In the genomic region with DNA sequence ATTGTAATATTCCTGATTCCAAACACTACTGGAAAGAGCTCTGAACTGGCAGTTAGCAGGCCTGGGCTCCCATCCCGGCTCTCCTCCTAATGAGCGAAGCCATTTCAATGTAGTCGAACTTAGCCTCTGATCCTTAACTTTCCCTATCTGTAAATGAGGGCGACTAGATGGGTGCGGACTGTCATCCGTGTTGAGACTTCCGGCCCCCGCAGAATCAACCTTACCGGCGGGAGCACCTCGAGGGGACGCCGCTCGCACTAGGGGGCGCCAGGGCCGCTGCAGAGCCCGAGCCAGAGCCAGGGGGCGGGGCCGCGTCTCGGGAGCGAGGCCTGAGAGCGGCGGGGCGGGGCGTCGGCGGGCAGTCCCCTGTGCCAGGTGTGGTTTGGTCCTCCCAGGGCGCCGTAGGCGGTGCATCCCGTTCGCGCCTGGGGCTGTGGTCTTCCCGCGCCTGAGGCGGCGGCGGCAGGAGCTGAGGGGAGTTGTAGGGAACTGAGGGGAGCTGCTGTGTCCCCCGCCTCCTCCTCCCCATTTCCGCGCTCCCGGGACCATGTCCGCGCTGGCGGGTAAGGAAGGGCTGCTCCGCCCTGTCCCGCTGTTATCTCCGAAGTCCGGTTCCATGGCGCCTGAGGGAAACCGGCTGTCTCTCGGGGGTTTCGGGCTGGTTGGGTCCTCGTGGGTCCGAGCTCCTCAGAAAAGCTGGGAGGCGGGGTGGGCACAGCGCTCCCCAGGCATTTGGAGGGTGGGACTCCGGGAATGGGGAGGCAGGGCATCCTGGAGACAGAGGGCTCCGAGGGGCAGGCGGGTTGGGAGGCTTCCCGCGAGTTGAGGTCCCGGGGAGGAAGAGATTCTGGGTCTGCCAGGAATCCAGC, we compare ENCODE assay signal across 8 cellular contexts. TPM values are rescaled to one million over a fixed set of nuclear protein-coding genes. Genes with fewer than 3 reads are reported as not detected.
DNase-seq lines count a peak whose midpoint lies in the region; ATAC-seq, FAIRE-seq and TF ChIP-seq lines count a peak whose summit lies in the region.

A gene (plus strand): TSS at position 437 of the 869 bp plus-strand sequence. CDS start 111 bp downstream, at position 548.

- no peaks in the 10 kb centered on the region for H3K9me3 ChIP-seq in right atrium auricular region

- peak; percentile 86 to 96 for TF ChIP-seq CTCF in right atrium auricular region (IDR thresholded peaks at IDR 0.05)

- FAIRE-seq in urothelium cell line (lab: Jason Lieb, UNC) = peak; percentile 76

- H3K4me3 ChIP-seq in right atrium auricular region = peak within 1 kb of the TSS; percentile 74 to 85

- DNase-seq in NCI-H187 treated with DMSO at 0.1 percent for 48 hours (lab: John Stamatoyannopoulos, UW) (peak; percentile 48), T-helper 2 cell (peak; percentile 92 to 99 (median 96)), right atrium auricular region (ENCODE audit: low spot score) (peak; percentile 92), pulmonary artery endothelial cell (ENCODE audit: low read depth, low spot score) (peak; percentile 63), urothelium cell line (ENCODE audit: low spot score) (peak; percentile 99)

- peaks cover 0 to 44% of the 10 kb centered on the region in 2 donors for H3K4me1 ChIP-seq in right atrium auricular region

- H3K27ac ChIP-seq in angular gyrus (ENCODE audit: low read depth, low read length) (peak within 1 kb of the TSS; percentile 47), right atrium auricular region (peak within 1 kb of the TSS; percentile 77)

- no peaks in the 10 kb centered on the region for H3K36me3 ChIP-seq in right atrium auricular region

- ATAC-seq in GM18502 (IDR thresholded peaks at IDR 0.05; ENCODE audit: poor library complexity, unreplicated experiment) (peak; percentile 90), HG02943 (IDR thresholded peaks at IDR 0.05; ENCODE audit: low read depth, unreplicated experiment) (peak; percentile 90)

- no peaks in the 10 kb centered on the region for H3K27me3 ChIP-seq in right atrium auricular region

RNA-seq across cellular contexts. Expression of the gene that starts here (rescaled TPM):
- total RNA-seq in right atrium auricular region (1 to 10 TPM; 7.5 to 9.8 TPM), pulmonary artery endothelial cell (72.7 and 83.3 TPM in 2 replicates)

Comparison
In these comparisons a context has a peak if more than half of its experiments do, and no peak if none do; other contexts are left out.
1. Peak in every context shown above with its lines: DNase-seq, ATAC-seq, H3K4me3 ChIP-seq and H3K27ac ChIP-seq.
2. DNase-seq: peak in every context shown above with its lines; median percentile 99 in urothelium cell line; 96 in T-helper 2 cell; 92 in right atrium auricular region; 63 in pulmonary artery endothelial cell; 48 in NCI-H187 treated with DMSO at 0.1 percent for 48 hours.